Comparison of ENCODE assay signal across 1 cellular context in genomic region chr17:59141860-59142259, GRCh38.
TF ChIP-seq lines count a peak whose summit lies in the region.

No MANE protein-coding gene starts in this region.

TF ChIP-seq in HepG2, 621 proteins besides CTCF, POLR2A, EP300 and RAD21 (continued from another document and continues in another):
- TF ChIP-seq, protein P1, sequence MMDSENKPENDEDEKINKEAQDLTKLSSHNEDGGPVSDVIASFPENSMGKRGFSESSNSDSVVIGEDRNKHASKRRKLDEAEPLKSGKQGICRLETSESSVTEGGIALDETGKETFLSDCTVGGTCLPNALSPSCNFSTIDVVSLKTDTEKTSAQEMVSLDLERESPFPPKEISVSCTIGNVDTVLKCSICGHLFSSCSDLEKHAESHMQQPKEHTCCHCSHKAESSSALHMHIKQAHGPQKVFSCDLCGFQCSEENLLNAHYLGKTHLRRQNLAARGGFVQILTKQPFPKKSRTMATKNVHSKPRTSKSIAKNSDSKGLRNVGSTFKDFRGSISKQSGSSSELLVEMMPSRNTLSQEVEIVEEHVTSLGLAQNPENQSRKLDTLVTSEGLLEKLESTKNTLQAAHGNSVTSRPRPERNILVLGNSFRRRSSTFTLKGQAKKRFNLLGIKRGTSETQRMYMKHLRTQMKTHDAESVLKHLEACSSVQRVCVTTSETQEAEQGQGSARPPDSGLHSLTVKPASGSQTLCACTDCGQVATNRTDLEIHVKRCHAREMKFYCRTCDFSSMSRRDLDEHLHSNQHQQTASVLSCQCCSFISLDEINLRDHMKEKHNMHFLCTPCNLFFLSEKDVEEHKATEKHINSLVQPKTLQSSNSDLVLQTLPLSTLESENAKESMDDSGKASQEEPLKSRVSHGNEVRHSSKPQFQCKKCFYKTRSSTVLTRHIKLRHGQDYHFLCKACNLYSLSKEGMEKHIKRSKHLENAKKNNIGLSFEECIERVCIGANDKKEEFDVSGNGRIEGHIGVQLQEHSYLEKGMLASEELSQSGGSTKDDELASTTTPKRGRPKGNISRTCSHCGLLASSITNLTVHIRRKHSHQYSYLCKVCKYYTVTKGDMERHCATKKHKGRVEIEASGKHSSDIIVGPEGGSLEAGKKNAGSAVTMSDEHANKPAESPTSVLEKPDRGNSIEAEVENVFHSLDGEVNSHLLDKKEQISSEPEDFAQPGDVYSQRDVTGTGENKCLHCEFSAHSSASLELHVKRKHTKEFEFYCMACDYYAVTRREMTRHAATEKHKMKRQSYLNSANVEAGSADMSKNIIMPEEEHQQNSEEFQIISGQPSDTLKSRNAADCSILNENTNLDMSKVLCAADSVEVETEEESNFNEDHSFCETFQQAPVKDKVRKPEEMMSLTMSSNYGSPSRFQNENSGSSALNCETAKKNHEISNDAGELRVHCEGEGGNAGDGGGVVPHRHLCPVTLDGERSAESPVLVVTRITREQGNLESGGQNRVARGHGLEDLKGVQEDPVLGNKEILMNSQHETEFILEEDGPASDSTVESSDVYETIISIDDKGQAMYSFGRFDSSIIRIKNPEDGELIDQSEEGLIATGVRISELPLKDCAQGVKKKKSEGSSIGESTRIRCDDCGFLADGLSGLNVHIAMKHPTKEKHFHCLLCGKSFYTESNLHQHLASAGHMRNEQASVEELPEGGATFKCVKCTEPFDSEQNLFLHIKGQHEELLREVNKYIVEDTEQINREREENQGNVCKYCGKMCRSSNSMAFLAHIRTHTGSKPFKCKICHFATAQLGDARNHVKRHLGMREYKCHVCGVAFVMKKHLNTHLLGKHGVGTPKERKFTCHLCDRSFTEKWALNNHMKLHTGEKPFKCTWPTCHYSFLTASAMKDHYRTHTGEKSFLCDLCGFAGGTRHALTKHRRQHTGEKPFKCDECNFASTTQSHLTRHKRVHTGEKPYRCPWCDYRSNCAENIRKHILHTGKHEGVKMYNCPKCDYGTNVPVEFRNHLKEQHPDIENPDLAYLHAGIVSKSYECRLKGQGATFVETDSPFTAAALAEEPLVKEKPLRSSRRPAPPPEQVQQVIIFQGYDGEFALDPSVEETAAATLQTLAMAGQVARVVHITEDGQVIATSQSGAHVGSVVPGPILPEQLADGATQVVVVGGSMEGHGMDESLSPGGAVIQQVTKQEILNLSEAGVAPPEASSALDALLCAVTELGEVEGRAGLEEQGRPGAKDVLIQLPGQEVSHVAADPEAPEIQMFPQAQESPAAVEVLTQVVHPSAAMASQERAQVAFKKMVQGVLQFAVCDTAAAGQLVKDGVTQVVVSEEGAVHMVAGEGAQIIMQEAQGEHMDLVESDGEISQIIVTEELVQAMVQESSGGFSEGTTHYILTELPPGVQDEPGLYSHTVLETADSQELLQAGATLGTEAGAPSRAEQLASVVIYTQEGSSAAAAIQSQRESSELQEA (CRISPR knock-in tag; IDR thresholded peaks at IDR 0.05; ENCODE audit: not compliant biosample characterization), result no peak
- TF ChIP-seq ZNF253 (CRISPR knock-in tag; IDR thresholded peaks at IDR 0.05; ENCODE audit: borderline replicate concordance) (no peak), ZNF619 (CRISPR knock-in tag; IDR thresholded peaks at IDR 0.05) (no peak), SALL2 (CRISPR knock-in tag; IDR thresholded peaks at IDR 0.05) (no peak), AHDC1 (CRISPR knock-in tag; IDR thresholded peaks at IDR 0.05; ENCODE audit: borderline replicate concordance) (peak; percentile 53; the same call in 1 of the 2 replicates), NPAS2 (CRISPR knock-in tag; IDR thresholded peaks at IDR 0.05; ENCODE audit: borderline replicate concordance) (no peak), FOXA3 (CRISPR knock-in tag; IDR thresholded peaks at IDR 0.05) (peak; percentile 14; the same call in 1 of the 2 replicates), THAP11 (CRISPR knock-in tag; IDR thresholded peaks at IDR 0.05) (no peak), USF2 (IDR thresholded peaks at IDR 0.05; ENCODE audit: low read depth, low read length) (no peak), USF2 (CRISPR knock-in tag; IDR thresholded peaks at IDR 0.05; ENCODE audit: borderline replicate concordance) (no peak), CEBPG (CRISPR knock-in tag; IDR thresholded peaks at IDR 0.05) (no peak), PPARG (CRISPR knock-in tag; conservative IDR thresholded peaks at IDR 0.05) (0 out of 2 replicates have a peak, but pooled peaks have one; percentile 36), ZNF747 (CRISPR knock-in tag; IDR thresholded peaks at IDR 0.05; ENCODE audit: borderline replicate concordance) (no peak), SP1 (IDR thresholded peaks at IDR 0.05) (no peak), SP1 (CRISPR knock-in tag; IDR thresholded peaks at IDR 0.05) (no peak), HNF4G (IDR thresholded peaks at IDR 0.05; ENCODE audit: borderline replicate concordance, low read depth, low read length) (no peak), HNF4G (CRISPR knock-in tag; IDR thresholded peaks at IDR 0.05; ENCODE audit: borderline replicate concordance, low read depth) (no peak), DR1 (CRISPR knock-in tag; IDR thresholded peaks at IDR 0.05) (no peak), ZBTB7B (CRISPR knock-in tag; IDR thresholded peaks at IDR 0.05) (no peak), TGIF2 (CRISPR knock-in tag; IDR thresholded peaks at IDR 0.05) (no peak), ZNF18 (CRISPR knock-in tag; IDR thresholded peaks at IDR 0.05; ENCODE audit: insufficient replicate concordance) (no peak), FUBP1 (CRISPR knock-in tag; IDR thresholded peaks at IDR 0.05; ENCODE audit: borderline replicate concordance) (no peak), ZFP36 (IDR thresholded peaks at IDR 0.05; ENCODE audit: borderline replicate concordance, low read depth, low read length, partially characterized antibody) (no peak), SRSF9 (IDR thresholded peaks at IDR 0.05; ENCODE audit: borderline replicate concordance, insufficient read depth, low read depth, low read length, poor library complexity, severe bottlenecking) (no peak), TCF7 (IDR thresholded peaks at IDR 0.05; ENCODE audit: low read depth) (0 out of 2 replicates have a peak, but pooled peaks have one; percentile 24), ZFP1 (CRISPR knock-in tag; IDR thresholded peaks at IDR 0.05) (no peak), CEBPB (IDR thresholded peaks at IDR 0.05; ENCODE audit: borderline replicate concordance, low read depth, low read length) (no peak)
- TF ChIP-seq, protein P2, sequence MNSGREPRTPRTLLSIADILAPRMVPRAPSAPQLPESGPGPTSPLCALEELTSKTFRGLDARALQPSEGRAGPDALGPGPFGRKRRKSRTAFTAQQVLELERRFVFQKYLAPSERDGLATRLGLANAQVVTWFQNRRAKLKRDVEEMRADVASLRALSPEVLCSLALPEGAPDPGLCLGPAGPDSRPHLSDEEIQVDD (CRISPR knock-in tag; IDR thresholded peaks at IDR 0.05; ENCODE audit: borderline replicate concordance), result no peak
- TF ChIP-seq, protein P3, sequence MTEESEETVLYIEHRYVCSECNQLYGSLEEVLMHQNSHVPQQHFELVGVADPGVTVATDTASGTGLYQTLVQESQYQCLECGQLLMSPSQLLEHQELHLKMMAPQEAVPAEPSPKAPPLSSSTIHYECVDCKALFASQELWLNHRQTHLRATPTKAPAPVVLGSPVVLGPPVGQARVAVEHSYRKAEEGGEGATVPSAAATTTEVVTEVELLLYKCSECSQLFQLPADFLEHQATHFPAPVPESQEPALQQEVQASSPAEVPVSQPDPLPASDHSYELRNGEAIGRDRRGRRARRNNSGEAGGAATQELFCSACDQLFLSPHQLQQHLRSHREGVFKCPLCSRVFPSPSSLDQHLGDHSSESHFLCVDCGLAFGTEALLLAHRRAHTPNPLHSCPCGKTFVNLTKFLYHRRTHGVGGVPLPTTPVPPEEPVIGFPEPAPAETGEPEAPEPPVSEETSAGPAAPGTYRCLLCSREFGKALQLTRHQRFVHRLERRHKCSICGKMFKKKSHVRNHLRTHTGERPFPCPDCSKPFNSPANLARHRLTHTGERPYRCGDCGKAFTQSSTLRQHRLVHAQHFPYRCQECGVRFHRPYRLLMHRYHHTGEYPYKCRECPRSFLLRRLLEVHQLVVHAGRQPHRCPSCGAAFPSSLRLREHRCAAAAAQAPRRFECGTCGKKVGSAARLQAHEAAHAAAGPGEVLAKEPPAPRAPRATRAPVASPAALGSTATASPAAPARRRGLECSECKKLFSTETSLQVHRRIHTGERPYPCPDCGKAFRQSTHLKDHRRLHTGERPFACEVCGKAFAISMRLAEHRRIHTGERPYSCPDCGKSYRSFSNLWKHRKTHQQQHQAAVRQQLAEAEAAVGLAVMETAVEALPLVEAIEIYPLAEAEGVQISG (CRISPR knock-in tag; IDR thresholded peaks at IDR 0.05), result no peak
- TF ChIP-seq, protein P4, sequence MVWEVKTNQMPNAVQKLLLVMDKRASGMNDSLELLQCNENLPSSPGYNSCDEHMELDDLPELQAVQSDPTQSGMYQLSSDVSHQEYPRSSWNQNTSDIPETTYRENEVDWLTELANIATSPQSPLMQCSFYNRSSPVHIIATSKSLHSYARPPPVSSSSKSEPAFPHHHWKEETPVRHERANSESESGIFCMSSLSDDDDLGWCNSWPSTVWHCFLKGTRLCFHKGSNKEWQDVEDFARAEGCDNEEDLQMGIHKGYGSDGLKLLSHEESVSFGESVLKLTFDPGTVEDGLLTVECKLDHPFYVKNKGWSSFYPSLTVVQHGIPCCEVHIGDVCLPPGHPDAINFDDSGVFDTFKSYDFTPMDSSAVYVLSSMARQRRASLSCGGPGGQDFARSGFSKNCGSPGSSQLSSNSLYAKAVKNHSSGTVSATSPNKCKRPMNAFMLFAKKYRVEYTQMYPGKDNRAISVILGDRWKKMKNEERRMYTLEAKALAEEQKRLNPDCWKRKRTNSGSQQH (CRISPR knock-in tag; IDR thresholded peaks at IDR 0.05; ENCODE audit: low read depth), result no peak
